14 cellular contexts compared by ENCODE assay signal in genomic region chr11:47272706-47273105, GRCh38. TPM values are rescaled to one million over a fixed set of nuclear protein-coding genes. Genes with fewer than 3 reads are reported as not detected.
DNase-seq lines count a peak whose midpoint lies in the region; ATAC-seq and TF ChIP-seq lines count a peak whose summit lies in the region.
"Had no signal": no experiment of that assay in that cellular context is flagged by ENCODE, and none has a peak within 500 bp of the region (broad histone marks: within the 10 kb centered on the region; RNA-seq: fewer than 3 reads in every experiment).

No MANE protein-coding gene starts in this region.

- H3K79me2 ChIP-seq in DOHH2 (ENCODE audit: control insufficient read depth, low read length): peaks cover 58% of the 10 kb centered on the region

- BruUV-seq in A673 (replicated peaks; lab: Mats Ljungman, UMichigan): no TSS peak

- H4K20me1 ChIP-seq in DOHH2 (ENCODE audit: control insufficient read depth, insufficient read depth, low read depth, low read length): peaks cover 35% of the 10 kb centered on the region

- CTCF ChIA-PET in A673 (lab: Charles Lee): interaction anchor here (0.7 to 0.9 kb wide), 3 partner anchors 13 to 93 kb away, joined by 3 to 4 read pairs (median 3); no protein-coding TSS in a partner anchor

- ATAC-seq in HG03469 (IDR thresholded peaks at IDR 0.05; ENCODE audit: unreplicated experiment): no peak
- no peak for ATAC-seq in GM18868 (IDR thresholded peaks at IDR 0.05; ENCODE audit: unreplicated experiment)
- ATAC-seq: activated naive CD4-positive, alpha-beta T cell treated with anti-CD3 and anti-CD28 coated beads, Interleukin-2, amount 50 U/mL, for 72 hours had no signal

- H3F3A ChIP-seq in DOHH2 (ENCODE audit: control insufficient read depth, insufficient read depth): peaks cover 8% of the 10 kb centered on the region; the same call in 1 of the 2 replicates

- no peak overlapping the region for H3K27ac ChIP-seq in A673 (ENCODE audit: low read depth, low read length, poor library complexity, severe bottlenecking)
- H3K27ac ChIP-seq in DOHH2 (ENCODE audit: low read depth, low read length): 0 out of 2 replicates have a peak overlapping the region, but pooled peaks have one; percentile 33
- H3K27ac ChIP-seq: neutrophil had no signal

- H3K4me1 ChIP-seq in A673 (ENCODE audit: insufficient read depth, low read length, poor library complexity, severe bottlenecking) (peaks cover 30% of the 10 kb centered on the region), DOHH2 (ENCODE audit: control insufficient read depth, low read length) (peaks cover 41% of the 10 kb centered on the region)

- H3K9me2 ChIP-seq in DOHH2 (replicated peaks; ENCODE audit: control insufficient read depth, low read length): no peaks in the 10 kb centered on the region

- H3K4me3 ChIP-seq in A673 (ENCODE audit: low read depth, low read length, poor library complexity, severe bottlenecking) (no peak overlapping the region), DOHH2 (ENCODE audit: low read length) (peak overlapping the region; percentile 91)

- intact Hi-C loops in A673 (cut with micrococcal nuclease; ENCODE audit: unreplicated experiment): loop anchor here (5.0 kb wide), 2 partner anchors 35 to 50 kb away; no protein-coding TSS in a partner anchor

- no peak for TF ChIP-seq CTCF in A673 (conservative IDR thresholded peaks at IDR 0.05; ENCODE audit: low read depth, low read length)
- TF ChIP-seq CTCF in DOHH2 (IDR thresholded peaks at IDR 0.05; ENCODE audit: low read depth, low read length, poor library complexity, severe bottlenecking): no peak

- POLR2A ChIA-PET in A673 (lab: Charles Lee; ENCODE audit: low non-redundant PET): interaction anchor here (0.5 kb wide), 2 partner anchors 37 to 187 kb away, joined by 5 to 10 read pairs; no protein-coding TSS in a partner anchor

- H3K27me3 ChIP-seq in A673 (replicated peaks; ENCODE audit: insufficient read depth, low read depth, low read length, poor library complexity): no peaks in the 10 kb centered on the region
- H3K27me3 ChIP-seq in DOHH2 (ENCODE audit: control insufficient read depth, low read length): no peaks in the 10 kb centered on the region
- H3K27me3 ChIP-seq: neutrophil had no signal

- H3K36me3 ChIP-seq in A673 (ENCODE audit: insufficient read depth, low read length, poor library complexity, severe bottlenecking) (peaks cover 34% of the 10 kb centered on the region), DOHH2 (ENCODE audit: control insufficient read depth, low read length) (peaks cover 40% of the 10 kb centered on the region)

- H3K9me3 ChIP-seq in A673 (ENCODE audit: low read depth, low read length, poor library complexity, severe bottlenecking) (no peaks in the 10 kb centered on the region), DOHH2 (ENCODE audit: control insufficient read depth, insufficient read depth, low read length) (no peaks in the 10 kb centered on the region)
- H3K9me3 ChIP-seq: neutrophil had no signal

- H3K4me2 ChIP-seq in DOHH2 (ENCODE audit: low read length): peak overlapping the region; percentile 98

- peak; percentile 53 for DNase-seq in A673 (ENCODE audit: low spot score)
- peak; percentile 33 for DNase-seq in OCI-M1 (lab: John Stamatoyannopoulos, UW)
- DNase-seq in fibroblast of peridontal ligament (ENCODE audit: extremely low read depth): peak; percentile 34
- no peak for DNase-seq in NCI-H69 (lab: John Stamatoyannopoulos, UW)
- no peak for DNase-seq in NCI-H510A treated with DMSO at 0.1 percent for 48 hours (lab: John Stamatoyannopoulos, UW)
- DNase-seq: activated CD4-positive, alpha-beta T cell treated with anti-CD3 and anti-CD28 coated beads, Interleukin-2, amount 10 ng/mL, durations not matched to agents 7 days and 5 days; DMS53; effector memory CD4-positive, alpha-beta T cell; stimulated activated CD4-positive, alpha-beta T cell treated with anti-CD3 and anti-CD28 coated beads, Interleukin-2, amount 100 ng/mL, for 24 hours had no signal

RNA-seq across cellular contexts. Expression of gene MADD, which starts 2.8 kb away (rescaled TPM):
- 132 and 133 TPM in 2 replicates for total RNA-seq in A673 (2021)

RNA-seq across cellular contexts. Expression of gene NR1H3, which starts 14.9 kb away (rescaled TPM):
- 14.5 and 19.5 TPM in 2 replicates for total RNA-seq in A673 (2021)

RNA-seq across cellular contexts. Expression of gene ACP2, which starts 24.1 kb away (rescaled TPM):
- 63.3 and 68.1 TPM in 2 replicates for total RNA-seq in A673 (2021)

RNA-seq across cellular contexts. Expression of gene DDB2, which starts 57.9 kb away (rescaled TPM):
- total RNA-seq in A673 (2021): 71.4 and 96.9 TPM in 2 replicates

Comparison
In these comparisons a context has a peak if more than half of its experiments do, and no peak if none do; other contexts are left out.
1. DNase-seq: peak in A673 (single experiment), OCI-M1 (single experiment) and fibroblast of peridontal ligament (single experiment); none in NCI-H69 (single experiment) and NCI-H510A treated with DMSO at 0.1 percent for 48 hours (single experiment).